ENCODE assay signal across 1 cellular context in genomic region chr5:132233811-132234683, GRCh38.
TF ChIP-seq lines count a peak whose summit lies in the region.

No MANE protein-coding gene starts in this region.

TF ChIP-seq in K562, 482 proteins besides CTCF, POLR2A, EP300 and RAD21:
- TF ChIP-seq CAMTA2 (CRISPR knock-in tag; conservative IDR thresholded peaks at IDR 0.05) (no peak), NR2C1 (IDR thresholded peaks at IDR 0.05) (no peak), NR2C1 (tag; IDR thresholded peaks at IDR 0.05) (peak; percentile 44; the same call in 1 of the 2 replicates), GABPB2 (CRISPR knock-in tag; conservative IDR thresholded peaks at IDR 0.05) (no peak), ZNF77 (CRISPR knock-in tag; IDR thresholded peaks at IDR 0.05) (no peak), CHD4 (IDR thresholded peaks at IDR 0.05; ENCODE audit: insufficient read depth, insufficient replicate concordance, low read depth, low read length, poor library complexity, severe bottlenecking) (no peak), ZNF586 (CRISPR knock-in tag; conservative IDR thresholded peaks at IDR 0.05) (no peak)
